20 cellular contexts compared by ENCODE assay signal in the genomic region with DNA sequence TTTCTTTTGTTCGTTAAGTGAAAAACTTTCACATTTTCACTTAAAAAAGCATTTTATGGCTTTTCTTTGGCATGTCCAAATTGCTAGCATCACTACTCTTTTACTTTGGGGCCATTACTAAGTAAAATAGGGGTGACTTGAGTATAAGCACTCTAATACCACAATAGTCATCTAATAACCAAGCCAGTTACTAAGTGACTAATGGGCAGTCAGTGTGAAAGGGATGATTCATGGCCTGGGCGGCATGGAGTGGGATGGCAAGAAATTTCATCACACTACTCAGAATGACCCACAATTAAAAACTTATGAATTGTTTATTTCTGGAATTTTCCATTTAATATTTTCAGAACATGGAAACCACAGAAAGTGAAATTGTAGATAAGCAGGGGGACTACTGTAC.
DNase-seq lines count a peak whose midpoint lies in the region; ATAC-seq, FAIRE-seq and TF ChIP-seq lines count a peak whose summit lies in the region.
"Had no signal": no experiment of that assay in that cellular context is flagged by ENCODE, and none has a peak within 500 bp of the region (broad histone marks: within the 10 kb centered on the region; RNA-seq: fewer than 3 reads in every experiment).

No MANE protein-coding gene starts in this region.

- CTCF ChIA-PET in activated CD4-positive, alpha-beta T cell treated with anti-CD3 and anti-CD28 coated beads for 36 hours (lab: Charles Lee): no interaction called here
- CTCF ChIA-PET in GM12878 (lab: Yijun Ruan, JAX): interaction anchor here (0.9 to 1.5 kb wide), 3 partner anchors 17 to 29 kb away, joined by 4 to 5 read pairs (median 4); no protein-coding TSS in a partner anchor

- WGBS in GM12878 (ENCODE audit: insufficient coverage, insufficient replicate concordance, low lambda C conversion rate, missing lambda C conversion rate): 0% methylated on average over 2 of the region's 2 CpGs
- WGBS in esophagus squamous epithelium, 2 donors: 62 to 71% methylated on average over 2 of the region's 2 CpGs
- 78 to 96% methylated on average over 2 of the region's 2 CpGs for WGBS in testis, 2 donors
- 91 to 97% methylated on average over 2 of the region's 2 CpGs for WGBS in heart right ventricle, 2 donors

- no peak for TF ChIP-seq EP300 in GM12878 (IDR thresholded peaks at IDR 0.05; ENCODE audit: borderline replicate concordance in 1 of 2, control insufficient read depth in 1 of 2, low read depth in 2 of 2, low read length in 2 of 2)

- TF ChIP-seq CTCF in GM12878 (IDR thresholded peaks at IDR 0.05 in 2 of 3, conservative IDR thresholded peaks at IDR 0.05 in 1 of 3; ENCODE audit: control insufficient read depth in 2 of 3, extremely low read depth in 1 of 3, insufficient read depth in 1 of 3, low read depth in 3 of 3, low read length in 3 of 3) (no peak), esophagus squamous epithelium (IDR thresholded peaks at IDR 0.05) (no peak), testis (IDR thresholded peaks at IDR 0.05) (no peak), heart right ventricle (IDR thresholded peaks at IDR 0.05) (no peak)

- H3K36me3 ChIP-seq in GM12878 (ENCODE audit: control insufficient read depth in 2 of 2, insufficient read depth in 2 of 2, low read length in 1 of 2) (no peaks in the 10 kb centered on the region), esophagus squamous epithelium (no peaks in the 10 kb centered on the region), testis (ENCODE audit: low read depth, missing control alignments) (no peaks in the 10 kb centered on the region), heart right ventricle (no peaks in the 10 kb centered on the region)
- H3K36me3 ChIP-seq: colonic mucosa, transverse colon had no signal

- H3K9me3 Mint-ChIP-seq in activated CD4-positive, alpha-beta T cell treated with anti-CD3 and anti-CD28 coated beads for 36 hours (ENCODE audit: low read depth): no peaks in the 10 kb centered on the region

- in situ Hi-C loops in GM12878 (cut with MboI): no loop called here

- no peaks in the 10 kb centered on the region for H3K79me2 ChIP-seq in GM12878 (ENCODE audit: control insufficient read depth, insufficient read depth, low read length)

- no peaks in the 10 kb centered on the region for H4K20me1 ChIP-seq in GM12878 (ENCODE audit: control insufficient read depth, insufficient read depth)

- POLR2A ChIA-PET in activated CD4-positive, alpha-beta T cell treated with anti-CD3 and anti-CD28 coated beads for 36 hours (lab: Charles Lee): no interaction called here
- POLR2A ChIA-PET in GM12878 (lab: Charles Lee): no interaction called here

- no peak for TF ChIP-seq RAD21 in GM12878 (IDR thresholded peaks at IDR 0.05; ENCODE audit: insufficient read depth, low read depth, low read length)

- no peaks in the 10 kb centered on the region for H3K4me1 Mint-ChIP-seq in activated CD4-positive, alpha-beta T cell treated with anti-CD3 and anti-CD28 coated beads for 36 hours

- H3K36me3 Mint-ChIP-seq in activated CD4-positive, alpha-beta T cell treated with anti-CD3 and anti-CD28 coated beads for 36 hours (ENCODE audit: low read depth): no peaks in the 10 kb centered on the region

- RAD21 ChIA-PET in GM12878 (lab: Charles Lee; ENCODE audit: unreplicated experiment): no interaction called here

- BruUV-seq in GM12878 (replicated peaks; lab: Mats Ljungman, UMichigan): no TSS peak

- no peak overlapping the region for H3K4me2 ChIP-seq in GM12878 (ENCODE audit: control insufficient read depth, insufficient read depth)

- SMC1A ChIA-PET in GM12878 (lab: Charles Lee; ENCODE audit: uncharacterized antibody, unreplicated experiment): no interaction called here

- DNase-seq in activated CD4-positive, alpha-beta T cell treated with anti-CD3 and anti-CD28 coated beads for 36 hours: peak; percentile 11
- no peak for DNase-seq in activated CD4-positive, alpha-beta T cell treated with anti-CD3 and anti-CD28 coated beads for 4 hours
- no peak for DNase-seq in GM12878 (ENCODE audit: low read depth, low spot score)
- peak; percentile 88 for DNase-seq in renal cortical epithelial cell (ENCODE audit: low read depth)
- no peak for DNase-seq in esophagus squamous epithelium (lab: John Stamatoyannopoulos, UW)
- DNase-seq in testis: no peak
- no peak for DNase-seq in heart right ventricle
- DNase-seq: activated CD4-positive, alpha-beta T cell treated with anti-CD3 and anti-CD28 coated beads, Interleukin-2, amount 50 U/mL, for 1 hour; activated naive CD4-positive, alpha-beta T cell; colonic mucosa; foreskin fibroblast; H7; Kasumi-1; NCI-H2171; T-helper 1 cell; transverse colon had no signal

- H3K9me3 ChIP-seq in GM12878 (replicated peaks; ENCODE audit: control insufficient read depth, insufficient read depth, low read length) (no peaks in the 10 kb centered on the region), esophagus squamous epithelium (no peaks in the 10 kb centered on the region), testis (no peaks in the 10 kb centered on the region), heart right ventricle (no peaks in the 10 kb centered on the region)
- H3K9me3 ChIP-seq: colonic mucosa, transverse colon had no signal

- H3K4me3 Mint-ChIP-seq in activated CD4-positive, alpha-beta T cell treated with anti-CD3 and anti-CD28 coated beads for 36 hours: no peak overlapping the region

- H3K4me3 ChIP-seq in GM12878 (no peak overlapping the region), esophagus squamous epithelium (no peak overlapping the region), testis (no peak overlapping the region), heart right ventricle (no peak overlapping the region)
- H3K4me3 ChIP-seq: colonic mucosa, transverse colon had no signal

- TF ChIP-seq POLR2A in GM12878 (IDR thresholded peaks at IDR 0.05; ENCODE audit: low read depth, low read length): no peak
- no peak for TF ChIP-seq POLR2A in esophagus squamous epithelium (IDR thresholded peaks at IDR 0.05)
- TF ChIP-seq POLR2A in testis (IDR thresholded peaks at IDR 0.05): no peak

- H3K4me1 ChIP-seq in GM12878 (ENCODE audit: control insufficient read depth, insufficient read depth, low read length): no peaks in the 10 kb centered on the region
- H3K4me1 ChIP-seq in esophagus squamous epithelium: no peaks in the 10 kb centered on the region
- no peaks in the 10 kb centered on the region for H3K4me1 ChIP-seq in testis
- no peaks in the 10 kb centered on the region for H3K4me1 ChIP-seq in heart right ventricle
- H3K4me1 ChIP-seq: colonic mucosa, transverse colon had no signal

- H3K27ac ChIP-seq in GM12878 (ENCODE audit: control insufficient read depth, insufficient read depth) (no peak overlapping the region), esophagus squamous epithelium (no peak overlapping the region), testis (no peak overlapping the region), heart right ventricle (no peak overlapping the region)
- H3K27ac ChIP-seq: 22Rv1, colonic mucosa, transverse colon had no signal

- ATAC-seq in activated CD4-positive, alpha-beta T cell treated with anti-CD3 and anti-CD28 coated beads for 36 hours: no peak
- ATAC-seq in HG03196 (IDR thresholded peaks at IDR 0.05; ENCODE audit: unreplicated experiment) (peak; percentile 69), GM12878 (peak; percentile 71), heart right ventricle (no peak)
- ATAC-seq: sciatic nerve had no signal

- H3K27me3 ChIP-seq in GM12878 (replicated peaks in 1 of 2; ENCODE audit: control insufficient read depth in 2 of 2, insufficient read depth in 2 of 2, low read length in 1 of 2) (no peaks in the 10 kb centered on the region), esophagus squamous epithelium (no peaks in the 10 kb centered on the region), testis (no peaks in the 10 kb centered on the region), heart right ventricle (peaks cover 0 to 32% (median 0%) of the 10 kb centered on the region in 7 donors)
- H3K27me3 ChIP-seq: colonic mucosa, transverse colon had no signal

- H3K27me3 Mint-ChIP-seq in activated CD4-positive, alpha-beta T cell treated with anti-CD3 and anti-CD28 coated beads for 36 hours: no peaks in the 10 kb centered on the region

- intact Hi-C loops in activated CD4-positive, alpha-beta T cell treated with anti-CD3 and anti-CD28 coated beads for 36 hours (cut with DNase I, micrococcal nuclease): no loop called here
- intact Hi-C loops in GM12878 (cut with micrococcal nuclease; ENCODE audit: unreplicated experiment) (no loop called here), esophagus squamous epithelium (cut with DNase I) (no loop called here), testis (cut with DNase I; ENCODE audit: low total_unique reads) (no loop called here), heart right ventricle (cut with DNase I) (no loop called here)

- no peak overlapping the region for H3K27ac Mint-ChIP-seq in activated CD4-positive, alpha-beta T cell treated with anti-CD3 and anti-CD28 coated beads for 36 hours

- H2AFZ ChIP-seq in GM12878 (ENCODE audit: control insufficient read depth, low read depth, low read length): no peak overlapping the region

- FAIRE-seq in GM12878 (lab: Jason Lieb, UNC): no peak
- FAIRE-seq: GM19239 had no signal

- no peak overlapping the region for H3K9ac ChIP-seq in GM12878 (ENCODE audit: control insufficient read depth, insufficient read depth, low read length)

TF ChIP-seq in GM12878, 131 proteins besides CTCF, POLR2A, EP300 and RAD21:
- TF ChIP-seq JUNB (IDR thresholded peaks at IDR 0.05): peak; percentile 18; the same call in 1 of the 2 replicates
- TF ChIP-seq CBFB (IDR thresholded peaks at IDR 0.05; ENCODE audit: low read depth): no peak

Comparison
In these comparisons a context has a peak if more than half of its experiments do, and no peak if none do; other contexts are left out.
1. DNase-seq: peak in activated CD4-positive, alpha-beta T cell treated with anti-CD3 and anti-CD28 coated beads for 36 hours (single experiment) and renal cortical epithelial cell (single experiment); none in activated CD4-positive, alpha-beta T cell treated with anti-CD3 and anti-CD28 coated beads for 4 hours (0 of 2), GM12878 (single experiment), esophagus squamous epithelium (single experiment), testis (single experiment) and heart right ventricle (0 of 2).
2. ATAC-seq: peak in HG03196 (single experiment) and GM12878 (single experiment); none in activated CD4-positive, alpha-beta T cell treated with anti-CD3 and anti-CD28 coated beads for 36 hours (single experiment) and heart right ventricle (0 of 8).